22 cellular contexts compared by ENCODE assay signal in genomic region chr3:193342551-193342950, GRCh38. TPM values are rescaled to one million over a fixed set of nuclear protein-coding genes. Genes with fewer than 3 reads are reported as not detected.
DNase-seq lines count a peak whose midpoint lies in the region; ATAC-seq and TF ChIP-seq lines count a peak whose summit lies in the region.
"Had no signal": no experiment of that assay in that cellular context is flagged by ENCODE, and none has a peak within 500 bp of the region (broad histone marks: within the 10 kb centered on the region; RNA-seq: fewer than 3 reads in every experiment).

No MANE protein-coding gene starts in this region.

- no peak overlapping the region for H3K27ac ChIP-seq in mesenchymal stem cell (ENCODE audit: low read length, poor library complexity, severe bottlenecking)
- H3K27ac ChIP-seq: 22Rv1, SK-N-MC had no signal

- H3K4me3 Mint-ChIP-seq in neural crest cell, result peak overlapping the region; percentile 69
- no peak overlapping the region for H3K4me3 Mint-ChIP-seq in activated CD4-positive, alpha-beta T cell treated with anti-CD3 and anti-CD28 coated beads, Interleukin-2, amount 10 ng/mL, durations not matched to agents 7 days and 5 days
- H3K4me3 Mint-ChIP-seq: CD4-positive, alpha-beta memory T cell had no signal

- no peak overlapping the region for H3K4me2 ChIP-seq in mesenchymal stem cell (ENCODE audit: low read length, poor library complexity, severe bottlenecking)

- no peaks in the 10 kb centered on the region for H3K4me1 ChIP-seq in mesenchymal stem cell (ENCODE audit: control insufficient read depth, insufficient read depth, low read depth, low read length)

- H3K9me3 Mint-ChIP-seq in neural crest cell, result peaks cover 4% of the 10 kb centered on the region
- H3K9me3 Mint-ChIP-seq in activated CD4-positive, alpha-beta T cell treated with anti-CD3 and anti-CD28 coated beads, Interleukin-2, amount 10 ng/mL, durations not matched to agents 7 days and 5 days, result no peaks in the 10 kb centered on the region

- no peak overlapping the region for H2BK120ac ChIP-seq in mesenchymal stem cell (ENCODE audit: low read depth, low read length)

- H3K4me1 Mint-ChIP-seq in neural crest cell, result peaks cover 53% of the 10 kb centered on the region
- H3K4me1 Mint-ChIP-seq in activated CD4-positive, alpha-beta T cell treated with anti-CD3 and anti-CD28 coated beads, Interleukin-2, amount 10 ng/mL, durations not matched to agents 7 days and 5 days, result no peaks in the 10 kb centered on the region
- H3K4me1 Mint-ChIP-seq: CD4-positive, alpha-beta memory T cell had no signal

- H3K4me3 ChIP-seq in mesenchymal stem cell (ENCODE audit: insufficient read depth in 1 of 2, low read depth in 1 of 2, low read length in 2 of 2), result no peak overlapping the region
- H3K4me3 ChIP-seq: GM12878, SK-N-MC had no signal

- TF ChIP-seq CTCF in neural crest cell (conservative IDR thresholded peaks at IDR 0.05), result no peak

- peaks cover 6% of the 10 kb centered on the region for H3K36me3 Mint-ChIP-seq in neural crest cell (ENCODE audit: low read depth)
- no peaks in the 10 kb centered on the region for H3K36me3 Mint-ChIP-seq in activated CD4-positive, alpha-beta T cell treated with anti-CD3 and anti-CD28 coated beads, Interleukin-2, amount 10 ng/mL, durations not matched to agents 7 days and 5 days (ENCODE audit: low read depth)
- H3K36me3 Mint-ChIP-seq: CD4-positive, alpha-beta memory T cell had no signal

- no peaks in the 10 kb centered on the region for H3K9me3 ChIP-seq in mesenchymal stem cell (ENCODE audit: control insufficient read depth, low read length)

- no peak for ATAC-seq in GM18511 (IDR thresholded peaks at IDR 0.05; ENCODE audit: unreplicated experiment)
- ATAC-seq: GM12878 had no signal

- no peak overlapping the region for H3K4ac ChIP-seq in mesenchymal stem cell (ENCODE audit: low read depth in 1 of 2, low read length in 2 of 2)

- H2BK12ac ChIP-seq in mesenchymal stem cell (ENCODE audit: low read length in 2 of 2), result no peak overlapping the region

- H3K27me3 ChIP-seq in mesenchymal stem cell (ENCODE audit: control insufficient read depth in 1 of 2, insufficient read depth in 1 of 2, low read length in 2 of 2), result peaks cover 0 to 3% of the 10 kb centered on the region in 2 experiments

- H4K8ac ChIP-seq in mesenchymal stem cell (ENCODE audit: low read length), result no peak overlapping the region

- H3K14ac ChIP-seq in mesenchymal stem cell (ENCODE audit: low read length in 2 of 2), result no peak overlapping the region

- POLR2A ChIA-PET in activated CD4-positive, alpha-beta T cell treated with anti-CD3 and anti-CD28 coated beads, Interleukin-2, amount 10 ng/mL, durations not matched to agents 7 days and 5 days (lab: Charles Lee), result no interaction called here

- no peak overlapping the region for H3K18ac ChIP-seq in mesenchymal stem cell (ENCODE audit: low read depth in 1 of 2, low read length in 2 of 2)

- H3K79me1 ChIP-seq in mesenchymal stem cell (replicated peaks; ENCODE audit: low read length, poor library complexity, severe bottlenecking), result no peaks in the 10 kb centered on the region

- H2AK5ac ChIP-seq in mesenchymal stem cell (ENCODE audit: low read length, severe bottlenecking), result no peak overlapping the region

- CTCF ChIA-PET in activated CD4-positive, alpha-beta T cell treated with anti-CD3 and anti-CD28 coated beads, Interleukin-2, amount 10 ng/mL, durations not matched to agents 7 days and 5 days (lab: Charles Lee), result interaction anchor here (1.0 kb wide), 1 partner anchor 10 kb away, joined by 3 read pairs; no protein-coding TSS in a partner anchor

- 54% methylated on average over 2 of the region's 2 CpGs for WGBS in mesenchymal stem cell

- no peak overlapping the region for H3K9ac ChIP-seq in mesenchymal stem cell (ENCODE audit: low read length)

- H2BK5ac ChIP-seq in mesenchymal stem cell (ENCODE audit: low read depth, low read length, poor library complexity, severe bottlenecking), result no peak overlapping the region

- H3K36me3 ChIP-seq in mesenchymal stem cell (ENCODE audit: control insufficient read depth in 1 of 2, insufficient read depth in 2 of 2, low read depth in 1 of 2, low read length in 2 of 2), result no peaks in the 10 kb centered on the region

- H3K27ac Mint-ChIP-seq in neural crest cell (ENCODE audit: unreplicated experiment), result peak overlapping the region; percentile 54
- no peak overlapping the region for H3K27ac Mint-ChIP-seq in activated CD4-positive, alpha-beta T cell treated with anti-CD3 and anti-CD28 coated beads, Interleukin-2, amount 10 ng/mL, durations not matched to agents 7 days and 5 days
- H3K27ac Mint-ChIP-seq: CD4-positive, alpha-beta memory T cell had no signal

- no peak overlapping the region for H3K23ac ChIP-seq in mesenchymal stem cell (ENCODE audit: low read length in 2 of 2)

- DNase-seq in DMS 273 (lab: John Stamatoyannopoulos, UW; ENCODE audit: unreplicated experiment) (peak; percentile 16), DMS 273 treated with DMSO at 0.1 percent for 48 hours (lab: John Stamatoyannopoulos, UW) (no peak), NCI-H774 (lab: John Stamatoyannopoulos, UW) (peak; percentile 77), iPS-NIHi11 (ENCODE audit: low spot score) (peak; percentile 23), neural crest cell (ENCODE audit: low read depth, low spot score) (peak; percentile 23), mesenchymal stem cell (no peak)
- no peak for DNase-seq in activated CD4-positive, alpha-beta T cell treated with anti-CD3 and anti-CD28 coated beads, Interleukin-2, amount 10 ng/mL, durations not matched to agents 7 days and 5 days
- DNase-seq: Calu3; CD4-positive, alpha-beta memory T cell; DND-41; GDM1; GOT3; KG1; NCI-H1436 treated with DMSO at 0.1 percent for 48 hours; NCI-H2081; NCI-H748 treated with DMSO at 0.1 percent for 48 hours had no signal

- no peaks in the 10 kb centered on the region for H3K27me3 Mint-ChIP-seq in neural crest cell (ENCODE audit: low read depth)
- peaks cover 4% of the 10 kb centered on the region for H3K27me3 Mint-ChIP-seq in activated CD4-positive, alpha-beta T cell treated with anti-CD3 and anti-CD28 coated beads, Interleukin-2, amount 10 ng/mL, durations not matched to agents 7 days and 5 days

- no peak overlapping the region for H2BK15ac ChIP-seq in mesenchymal stem cell (ENCODE audit: low read depth, poor library complexity, severe bottlenecking)

- no peak overlapping the region for H4K91ac ChIP-seq in mesenchymal stem cell (ENCODE audit: low read length)

- no peak overlapping the region for H2AFZ ChIP-seq in mesenchymal stem cell (ENCODE audit: low read depth, low read length)

RNA-seq across cellular contexts. Expression of gene ATP13A5, which starts 36.0 kb away (rescaled TPM):
- total RNA-seq in neural crest cell, result not detected in 2 replicates
- not detected for polyA plus RNA-seq in mesenchymal stem cell (2013, experiment 1 of 2)
- polyA plus RNA-seq in mesenchymal stem cell (2013, experiment 2 of 2), result not detected
- total RNA-seq in activated CD4-positive, alpha-beta T cell treated with anti-CD3 and anti-CD28 coated beads, Interleukin-2, amount 10 ng/mL, durations not matched to agents 7 days and 5 days, result not detected
- total RNA-seq: Calu3; CD4-positive, alpha-beta memory T cell; GM12878 had no signal
- polyA plus RNA-seq: AG04450; BJ; CD4-positive, alpha-beta memory T cell; GM12878 had no signal

Comparison
In these comparisons a context has a peak if more than half of its experiments do, and no peak if none do; other contexts are left out.
1. DNase-seq: peak in DMS 273 (single experiment), NCI-H774 (single experiment), iPS-NIHi11 (single experiment) and neural crest cell (single experiment); none in DMS 273 treated with DMSO at 0.1 percent for 48 hours (single experiment), mesenchymal stem cell (single experiment) and activated CD4-positive, alpha-beta T cell treated with anti-CD3 and anti-CD28 coated beads, Interleukin-2, amount 10 ng/mL, durations not matched to agents 7 days and 5 days (single experiment).